ENCODE assay signal across 7 cellular contexts in the genomic region with DNA sequence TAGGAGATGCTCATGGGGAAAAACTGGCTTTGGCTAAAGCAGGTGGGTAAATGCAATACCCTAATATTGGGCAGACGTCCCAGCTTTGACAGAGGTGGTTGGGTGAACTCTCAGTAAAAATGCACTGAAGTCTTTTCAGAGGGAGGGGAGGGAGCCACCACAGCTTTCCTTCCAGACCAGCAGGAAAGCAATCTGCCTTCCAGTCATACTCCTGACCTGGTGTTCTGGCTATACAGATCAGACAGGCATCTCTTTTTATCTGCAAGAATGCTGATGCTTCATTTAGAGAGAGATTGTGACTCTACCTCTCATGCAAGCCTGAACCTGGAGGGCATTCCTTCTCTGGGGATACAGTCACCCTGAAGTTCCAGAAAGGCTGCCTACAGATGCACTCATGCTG.
"Had no signal": no experiment of that assay in that cellular context is flagged by ENCODE, and none has a peak within 500 bp of the region (broad histone marks: within the 10 kb centered on the region; RNA-seq: fewer than 3 reads in every experiment).

No MANE protein-coding gene starts in this region.

- H3K4me3 ChIP-seq: GM12878 had no signal

- DNase-seq: GDM1, GF-D8 had no signal

- ATAC-seq: GM12878 had no signal

- FAIRE-seq: GM12878, GM12891, GM12892, GM18507, GM19239 had no signal
